ENCODE assay signal across 14 cellular contexts in genomic region chr12:94674835-94675234, GRCh38. TPM values are rescaled to one million over a fixed set of nuclear protein-coding genes. Genes with fewer than 3 reads are reported as not detected.
A peak's percentile ranks its signal among the peaks of the same experiment; 100 is the strongest.
DNase-seq lines count a peak whose midpoint lies in the region; ATAC-seq and TF ChIP-seq lines count a peak whose summit lies in the region.
"Had no signal": no experiment of that assay in that cellular context is flagged by ENCODE, and none has a peak within 500 bp of the region (broad histone marks: within the 10 kb centered on the region; RNA-seq: fewer than 3 reads in every experiment).

No MANE protein-coding gene starts in this region.

- H3K4me3 Mint-ChIP-seq in IgD-negative memory B cell (peak overlapping the region in 3 of 4 donors; percentile 29 to 51 (median 42)), glutamatergic neuron (ENCODE audit: unreplicated experiment) (no peak overlapping the region)
- H3K4me3 Mint-ChIP-seq in naive thymus-derived CD4-positive, alpha-beta T cell, result no peak overlapping the region
- H3K4me3 Mint-ChIP-seq: activated naive CD8-positive, alpha-beta T cell; stimulated activated naive CD8-positive, alpha-beta T cell treated with anti-CD3 and anti-CD28 coated beads, Interleukin-15, Interleukin-2, amounts not matched to agents 100 ng/mL and 50 ng/mL, for 24 hours had no signal

- H3K9me3 Mint-ChIP-seq in IgD-negative memory B cell, result no peaks in the 10 kb centered on the region
- H3K9me3 Mint-ChIP-seq in glutamatergic neuron (ENCODE audit: unreplicated experiment), result no peaks in the 10 kb centered on the region
- H3K9me3 Mint-ChIP-seq in naive thymus-derived CD4-positive, alpha-beta T cell, result no peaks in the 10 kb centered on the region
- H3K9me3 Mint-ChIP-seq: stimulated activated naive CD8-positive, alpha-beta T cell treated with anti-CD3 and anti-CD28 coated beads, Interleukin-15, Interleukin-2, amounts not matched to agents 100 ng/mL and 50 ng/mL, for 24 hours had no signal

- CTCF ChIA-PET in naive thymus-derived CD4-positive, alpha-beta T cell (lab: Charles Lee), result no interaction called here

- H3K4me3 ChIP-seq in adrenal gland, result no peak overlapping the region
- no peak overlapping the region for H3K4me3 ChIP-seq in sigmoid colon
- no peak overlapping the region for H3K4me3 ChIP-seq in naive thymus-derived CD4-positive, alpha-beta T cell (ENCODE audit: low read length)
- H3K4me3 ChIP-seq: K562 had no signal

- no peak for TF ChIP-seq EP300 in sigmoid colon (IDR thresholded peaks at IDR 0.05)

- ATAC-seq in left lobe of liver, result peak; percentile 53
- no peak for ATAC-seq in naive thymus-derived CD4-positive, alpha-beta T cell
- ATAC-seq: K562 had no signal

- TF ChIP-seq CTCF in adrenal gland (IDR thresholded peaks at IDR 0.05), result no peak
- TF ChIP-seq CTCF in sigmoid colon (IDR thresholded peaks at IDR 0.05), result no peak
- TF ChIP-seq CTCF in glutamatergic neuron (IDR thresholded peaks at IDR 0.05; ENCODE audit: partially characterized antibody, unreplicated experiment), result no peak

- H3K9me3 ChIP-seq in adrenal gland (replicated peaks in 1 of 3) (no peaks in the 10 kb centered on the region), sigmoid colon (no peaks in the 10 kb centered on the region)
- no peaks in the 10 kb centered on the region for H3K9me3 ChIP-seq in naive thymus-derived CD4-positive, alpha-beta T cell (ENCODE audit: control insufficient read depth in 2 of 3, low read length in 3 of 3)

- DNase-seq in adrenal gland (peak in 6 of 7 donors; percentile 36 to 61 (median 44)), left lobe of liver (ENCODE audit: low spot score) (no peak), sigmoid colon (peak; percentile 68), glutamatergic neuron (no peak), NCI-H2227 treated with DMSO at 0.1 percent for 48 hours (lab: John Stamatoyannopoulos, UW) (no peak), HCEC 1CT (no peak)
- DNase-seq in naive thymus-derived CD4-positive, alpha-beta T cell, result no peak
- DNase-seq: erythroblast; NCI-H146; stimulated activated CD4-positive, alpha-beta T cell treated with anti-CD3 and anti-CD28 coated beads, Interleukin-4, amount 100 ng/mL, for 4 hours had no signal

- no peaks in the 10 kb centered on the region for H3K27me3 Mint-ChIP-seq in IgD-negative memory B cell
- peaks cover 2% of the 10 kb centered on the region for H3K27me3 Mint-ChIP-seq in glutamatergic neuron (ENCODE audit: unreplicated experiment)
- peaks cover 4 to 28% (median 12%) of the 10 kb centered on the region in 5 donors for H3K27me3 Mint-ChIP-seq in naive thymus-derived CD4-positive, alpha-beta T cell
- H3K27me3 Mint-ChIP-seq: stimulated activated naive CD8-positive, alpha-beta T cell treated with anti-CD3 and anti-CD28 coated beads, Interleukin-15, Interleukin-2, amounts not matched to agents 100 ng/mL and 50 ng/mL, for 24 hours had no signal

- POLR2A ChIA-PET in naive thymus-derived CD4-positive, alpha-beta T cell (lab: Charles Lee), result no interaction called here

- H3K4me1 ChIP-seq in adrenal gland (replicated peaks in 1 of 2) (peaks cover 0 to 39% of the 10 kb centered on the region in 2 donors), sigmoid colon (peaks cover 0 to 4% (median 0%) of the 10 kb centered on the region in 4 donors)
- peaks cover 10 to 29% of the 10 kb centered on the region in 2 donors for H3K4me1 ChIP-seq in naive thymus-derived CD4-positive, alpha-beta T cell (ENCODE audit: control insufficient read depth in 2 of 2, insufficient read depth in 2 of 2, low read length in 2 of 2)

- H3K27ac ChIP-seq in adrenal gland (peak overlapping the region in 1 of 5 donors; percentile 39), sigmoid colon (peak overlapping the region in 1 of 4 donors; percentile 26)
- H3K27ac ChIP-seq in naive thymus-derived CD4-positive, alpha-beta T cell (ENCODE audit: low read depth, low read length), result no peak overlapping the region

- intact Hi-C loops in adrenal gland (cut with DNase I) (no loop called here), sigmoid colon (cut with DNase I) (no loop called here)
- intact Hi-C loops in naive thymus-derived CD4-positive, alpha-beta T cell (cut with micrococcal nuclease), result no loop called here

- H3K36me3 ChIP-seq in adrenal gland (replicated peaks in 1 of 2) (no peaks in the 10 kb centered on the region), sigmoid colon (no peaks in the 10 kb centered on the region)
- no peaks in the 10 kb centered on the region for H3K36me3 ChIP-seq in naive thymus-derived CD4-positive, alpha-beta T cell (ENCODE audit: control insufficient read depth in 2 of 3, insufficient read depth in 3 of 3, low read length in 3 of 3)

- WGBS in adrenal gland, 4 donors, result 30 to 52% (median 36%) methylated on average over 6 of the region's 6 CpGs
- 59 to 64% methylated on average over 6 of the region's 6 CpGs for whole genome bisulfite sequencing in sigmoid colon, 2 donors

- H3K27me3 ChIP-seq in adrenal gland (no peaks in the 10 kb centered on the region), sigmoid colon (no peaks in the 10 kb centered on the region)
- H3K27me3 ChIP-seq in naive thymus-derived CD4-positive, alpha-beta T cell (ENCODE audit: control insufficient read depth in 2 of 2, insufficient read depth in 2 of 2, low read length in 2 of 2), result no peaks in the 10 kb centered on the region

- H3K27ac Mint-ChIP-seq in IgD-negative memory B cell (peak overlapping the region in 1 of 3 donors; percentile 88), glutamatergic neuron (ENCODE audit: unreplicated experiment) (no peak overlapping the region)
- H3K27ac Mint-ChIP-seq in naive thymus-derived CD4-positive, alpha-beta T cell, result peak overlapping the region in 2 of 9 donors; percentile 10 to 42
- H3K27ac Mint-ChIP-seq: activated naive CD8-positive, alpha-beta T cell; stimulated activated naive CD8-positive, alpha-beta T cell treated with anti-CD3 and anti-CD28 coated beads, Interleukin-15, Interleukin-2, amounts not matched to agents 100 ng/mL and 50 ng/mL, for 24 hours had no signal

- H3K36me3 Mint-ChIP-seq in IgD-negative memory B cell, result no peaks in the 10 kb centered on the region
- H3K36me3 Mint-ChIP-seq in glutamatergic neuron (ENCODE audit: unreplicated experiment), result peaks cover 3% of the 10 kb centered on the region
- no peaks in the 10 kb centered on the region for H3K36me3 Mint-ChIP-seq in naive thymus-derived CD4-positive, alpha-beta T cell
- H3K36me3 Mint-ChIP-seq: activated naive CD8-positive, alpha-beta T cell had no signal

- H3K4me1 Mint-ChIP-seq in IgD-negative memory B cell (peaks cover 19 to 28% (median 25%) of the 10 kb centered on the region in 3 donors), glutamatergic neuron (ENCODE audit: low read depth, unreplicated experiment) (no peaks in the 10 kb centered on the region)
- peaks cover 15 to 29% (median 16%) of the 10 kb centered on the region in 7 donors for H3K4me1 Mint-ChIP-seq in naive thymus-derived CD4-positive, alpha-beta T cell

- no peak for TF ChIP-seq POLR2A in adrenal gland (IDR thresholded peaks at IDR 0.05)
- TF ChIP-seq POLR2A in sigmoid colon (IDR thresholded peaks at IDR 0.05), result no peak

RNA-seq across cellular contexts. Expression of gene TMCC3, which starts 24.5 kb away (rescaled TPM):
- polyA plus RNA-seq in IgD-negative memory B cell (15.2 TPM), adrenal gland (1 to 10 TPM; 1.2 to 9.3 (median 2.2) TPM), sigmoid colon (10 to 100 TPM; 16.9 to 44.9 (median 18.0) TPM)
- total RNA-seq in adrenal gland (10 to 100 TPM in 1 of 8 donors, 1 to 10 TPM in 7; 2.4 to 13.4 (median 6.7) TPM), left lobe of liver (2.6 TPM), sigmoid colon (1 to 10 TPM; 4.9 to 8.3 (median 6.7) TPM), glutamatergic neuron (ENCODE audit: unreplicated experiment) (5.7 TPM)
- total RNA-seq in naive thymus-derived CD4-positive, alpha-beta T cell, result 1 to 10 TPM in 2 of 5 experiments, under 1 TPM in 3; 0.08 to 9.7 (median 0.10) TPM
- not detected for polyA plus RNA-seq in naive thymus-derived CD4-positive, alpha-beta T cell
- total RNA-seq: K562 had no signal
- polyA plus RNA-seq: K562 had no signal

Comparison
In these comparisons a context has a peak if more than half of its experiments do, and no peak if none do; other contexts are left out.
1. H3K4me3 Mint-ChIP-seq: peak in IgD-negative memory B cell (3 of 4); none in glutamatergic neuron (single experiment) and naive thymus-derived CD4-positive, alpha-beta T cell (0 of 10).
2. DNase-seq: peak in adrenal gland (6 of 7) and sigmoid colon (single experiment); none in left lobe of liver (single experiment), glutamatergic neuron (single experiment), NCI-H2227 treated with DMSO at 0.1 percent for 48 hours (single experiment), naive thymus-derived CD4-positive, alpha-beta T cell (0 of 9) and HCEC 1CT (single experiment).